ENCODE assay signal across 10 cellular contexts in genomic region chr11:74877132-74877531, GRCh38.
A peak's percentile ranks its signal among the peaks of the same experiment; 100 is the strongest.
DNase-seq lines count a peak whose midpoint lies in the region; ATAC-seq and TF ChIP-seq lines count a peak whose summit lies in the region.
"Had no signal": no experiment of that assay in that cellular context is flagged by ENCODE, and none has a peak within 500 bp of the region (broad histone marks: within the 10 kb centered on the region; RNA-seq: fewer than 3 reads in every experiment).

No MANE protein-coding gene starts in this region.

- no TSS peak for BruUV-seq in mammary epithelial cell (replicated peaks; lab: Mats Ljungman, UMichigan)

- intact Hi-C loops in mammary epithelial cell (cut with micrococcal nuclease), result loop anchor here (10.0 kb wide), 1 partner anchor 242 kb away; no protein-coding TSS in a partner anchor

- H4K20me1 ChIP-seq in DND-41 (ENCODE audit: insufficient read depth, low read length), result no peaks in the 10 kb centered on the region
- H4K20me1 ChIP-seq in mammary epithelial cell (ENCODE audit: insufficient read depth, low read length), result no peaks in the 10 kb centered on the region
- H4K20me1 ChIP-seq in neural cell (ENCODE audit: insufficient read depth), result no peaks in the 10 kb centered on the region

- no peaks in the 10 kb centered on the region for H3K79me2 ChIP-seq in DND-41 (ENCODE audit: insufficient read depth, low read length)
- H3K79me2 ChIP-seq in mammary epithelial cell (ENCODE audit: insufficient read depth, low read length), result no peaks in the 10 kb centered on the region
- H3K79me2 ChIP-seq in neural cell (replicated peaks; ENCODE audit: insufficient read depth, low read length), result no peaks in the 10 kb centered on the region

- dilution Hi-C loops in mammary epithelial cell (cut with HindIII; ENCODE audit: low sequenced_read_pairs), result no loop called here

- in situ Hi-C loops in mammary epithelial cell (cut with MboI; ENCODE audit: low sequenced_read_pairs in 2 of 2), result no loop called here

- H3K9me3 ChIP-seq in DND-41 (ENCODE audit: insufficient read depth, low read length, severe bottlenecking), result peaks cover 18% of the 10 kb centered on the region
- H3K9me3 ChIP-seq in mammary epithelial cell (replicated peaks; ENCODE audit: insufficient read depth, low read length), result peaks cover 2% of the 10 kb centered on the region
- H3K9me3 ChIP-seq in neural cell (ENCODE audit: low read length), result peaks cover 4% of the 10 kb centered on the region

- H3F3A ChIP-seq in neural cell (ENCODE audit: insufficient read depth, low read length, poor library complexity, severe bottlenecking), result no peaks in the 10 kb centered on the region

- no peak for TF ChIP-seq RAD21 in neural cell (conservative IDR thresholded peaks at IDR 0.05)

- H3K9me2 ChIP-seq in neural cell (ENCODE audit: insufficient read depth, low read length), result no peaks in the 10 kb centered on the region

- peak; percentile 58 for TF ChIP-seq CTCF in DND-41 (IDR thresholded peaks at IDR 0.05; ENCODE audit: borderline replicate concordance, extremely low read depth, low read length, poor library complexity, severe bottlenecking)
- TF ChIP-seq CTCF in LNCaP clone FGC (IDR thresholded peaks at IDR 0.05; ENCODE audit: control insufficient read depth, extremely low read depth, insufficient read depth), result peak; percentile 28
- peak; percentile 46 to 52 for TF ChIP-seq CTCF in mammary epithelial cell (conservative IDR thresholded peaks at IDR 0.05 in 1 of 2, IDR thresholded peaks at IDR 0.05 in 1 of 2; ENCODE audit: extremely low read depth in 1 of 2, insufficient read depth in 1 of 2, low read depth in 1 of 2, low read length in 2 of 2)
- peak; percentile 42 for TF ChIP-seq CTCF in neural cell (IDR thresholded peaks at IDR 0.05; ENCODE audit: poor library complexity, severe bottlenecking)

- peaks cover 26% of the 10 kb centered on the region for H3K36me3 ChIP-seq in DND-41 (ENCODE audit: insufficient read depth, low read length)
- no peaks in the 10 kb centered on the region for H3K36me3 ChIP-seq in mammary epithelial cell (ENCODE audit: insufficient read depth, low read length)
- peaks cover 7% of the 10 kb centered on the region for H3K36me3 ChIP-seq in neural cell (ENCODE audit: insufficient read depth, low read length)

- H2AFZ ChIP-seq in DND-41 (ENCODE audit: low read depth, low read length) (no peak overlapping the region), mammary epithelial cell (ENCODE audit: low read depth, low read length) (no peak overlapping the region), neural cell (ENCODE audit: low read depth, low read length) (no peak overlapping the region)

- no peak overlapping the region for H3K4me2 ChIP-seq in DND-41 (ENCODE audit: insufficient read depth, low read length)
- H3K4me2 ChIP-seq in mammary epithelial cell (ENCODE audit: insufficient read depth, low read depth, low read length), result no peak overlapping the region
- no peak overlapping the region for H3K4me2 ChIP-seq in neural cell (ENCODE audit: low read length)

- CTCF ChIA-PET in mammary epithelial cell (lab: Charles Lee; ENCODE audit: low non-redundant PET), result no interaction called here

- no peak for TF ChIP-seq EP300 in neural cell (conservative IDR thresholded peaks at IDR 0.05; ENCODE audit: poor library complexity, severe bottlenecking)

- H3K27me3 ChIP-seq in DND-41 (ENCODE audit: insufficient read depth, low read length, poor library complexity) (no peaks in the 10 kb centered on the region), mammary epithelial cell (ENCODE audit: insufficient read depth, low read length) (no peaks in the 10 kb centered on the region), neural cell (ENCODE audit: insufficient read depth, low read depth, low read length) (no peaks in the 10 kb centered on the region)

- DNase-seq in DND-41 (peak; percentile 15), LNCaP clone FGC (ENCODE audit: low read depth) (no peak), mammary epithelial cell (no peak), NCI-H1092 (lab: John Stamatoyannopoulos, UW) (no peak)
- DNase-seq: activated gamma-delta T cell treated with Interleukin-2 at 50 U/mL for 16 hours had no signal

- 41% methylated on average over 1 of the region's 1 CpG for WGBS in mammary epithelial cell (ENCODE audit: low coverage, missing lambda C conversion rate)

- H3K27ac ChIP-seq in DND-41 (ENCODE audit: low read length) (no peak overlapping the region), mammary epithelial cell (ENCODE audit: insufficient read depth, low read depth, low read length) (no peak overlapping the region), neural cell (ENCODE audit: low read length) (no peak overlapping the region)

- H3K9ac ChIP-seq in DND-41 (ENCODE audit: low read depth, low read length) (no peak overlapping the region), mammary epithelial cell (ENCODE audit: insufficient read depth, low read length) (no peak overlapping the region), neural cell (ENCODE audit: low read length) (no peak overlapping the region)

- H3K4me1 ChIP-seq in DND-41 (ENCODE audit: insufficient read depth, low read length) (no peaks in the 10 kb centered on the region), mammary epithelial cell (ENCODE audit: insufficient read depth, low read length) (no peaks in the 10 kb centered on the region)

- no peak overlapping the region for H3K4me3 ChIP-seq in DND-41 (ENCODE audit: low read depth in 1 of 2, low read length in 2 of 2)
- H3K4me3 ChIP-seq in LNCaP clone FGC (ENCODE audit: low read depth, low read length), result no peak overlapping the region
- H3K4me3 ChIP-seq in mammary epithelial cell (replicated peaks in 1 of 3; ENCODE audit: insufficient read depth in 1 of 3, low read depth in 2 of 3, low read length in 3 of 3), result no peak overlapping the region
- no peak overlapping the region for H3K4me3 ChIP-seq in neural cell (ENCODE audit: low read length)
- H3K4me3 ChIP-seq: lung had no signal

- ATAC-seq in DND-41 (ENCODE audit: insufficient read depth, low read depth), result no peak
- no peak for ATAC-seq in HG03565 (IDR thresholded peaks at IDR 0.05; ENCODE audit: unreplicated experiment)
- ATAC-seq in HG02840 (IDR thresholded peaks at IDR 0.05; ENCODE audit: low FRiP score, unreplicated experiment), result no peak
- no peak for ATAC-seq in HG03342 (IDR thresholded peaks at IDR 0.05; ENCODE audit: unreplicated experiment)

TF ChIP-seq in neural cell, 6 proteins besides CTCF, POLR2A, EP300 and RAD21:
- TF ChIP-seq TAF1 (IDR thresholded peaks at IDR 0.05; ENCODE audit: low read depth) (no peak), EZH2 (IDR thresholded peaks at IDR 0.05; ENCODE audit: borderline replicate concordance, insufficient read depth, low read length, poor library complexity, severe bottlenecking) (no peak), SMC3 (conservative IDR thresholded peaks at IDR 0.05; ENCODE audit: poor library complexity) (no peak), POLR2AphosphoS5 (IDR thresholded peaks at IDR 0.05) (no peak), MXI1 (conservative IDR thresholded peaks at IDR 0.05; ENCODE audit: poor library complexity, severe bottlenecking) (no peak), REST (IDR thresholded peaks at IDR 0.05; ENCODE audit: borderline replicate concordance) (no peak)
